Comparison of ENCODE assay signal across 8 cellular contexts in the genomic region with DNA sequence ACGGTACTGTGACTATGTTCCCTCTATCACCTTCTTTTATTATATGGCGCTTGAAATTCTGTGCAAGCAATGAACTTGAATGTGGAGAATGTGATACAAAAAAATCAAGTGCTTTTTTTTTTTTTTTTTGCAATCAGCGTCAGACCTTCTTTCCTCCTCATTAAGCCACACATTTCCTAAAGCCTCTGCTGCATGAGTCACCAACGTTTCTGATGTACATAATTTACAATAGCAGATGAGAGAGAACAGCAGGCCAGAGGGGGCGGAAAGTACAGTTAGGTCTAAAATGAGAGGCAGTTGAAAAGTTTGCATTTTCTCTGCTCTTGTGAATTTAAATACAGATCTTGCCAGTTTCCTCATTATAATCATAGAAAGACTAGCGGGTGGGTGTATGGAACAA.
DNase-seq lines count a peak whose midpoint lies in the region; ATAC-seq and TF ChIP-seq lines count a peak whose summit lies in the region.

No MANE protein-coding gene starts in this region.

- peak; percentile 47 for DNase-seq in AG08395 (ENCODE audit: low spot score)
- DNase-seq in activated CD4-positive, alpha-beta T cell treated with anti-CD3 and anti-CD28 coated beads for 4 hours: peak; percentile 66 to 70
- peak; percentile 30 for DNase-seq in fibroblast of the aortic adventitia (ENCODE audit: low read depth)
- DNase-seq in stimulated activated naive CD8-positive, alpha-beta T cell treated with anti-CD3 and anti-CD28 coated beads, Interleukin-15, amount 100 ng/mL, for 72 hours: peak; percentile 36 to 54
- DNase-seq in nephron progenitor cell: no peak
- no peak for DNase-seq in progenitor cell of endocrine pancreas (ENCODE audit: low spot score, unreplicated experiment)

- peaks cover 50 to 67% (median 65%) of the 10 kb centered on the region in 3 donors for H3K4me1 Mint-ChIP-seq in IgD-negative memory B cell
- H3K4me1 Mint-ChIP-seq in stimulated activated naive CD8-positive, alpha-beta T cell treated with anti-CD3 and anti-CD28 coated beads, Interleukin-15, amount 100 ng/mL, for 72 hours: peaks cover 62% of the 10 kb centered on the region
- peaks cover 14% of the 10 kb centered on the region for H3K4me1 Mint-ChIP-seq in nephron progenitor cell
- no peaks in the 10 kb centered on the region for H3K4me1 Mint-ChIP-seq in progenitor cell of endocrine pancreas (ENCODE audit: low read depth)

- H3K36me3 Mint-ChIP-seq in IgD-negative memory B cell (no peaks in the 10 kb centered on the region), nephron progenitor cell (ENCODE audit: low read depth) (no peaks in the 10 kb centered on the region), progenitor cell of endocrine pancreas (ENCODE audit: insufficient read depth) (no peaks in the 10 kb centered on the region)

- ATAC-seq in stimulated activated naive CD8-positive, alpha-beta T cell treated with anti-CD3 and anti-CD28 coated beads, Interleukin-15, amount 100 ng/mL, for 72 hours: peak; percentile 95
- ATAC-seq in HG03095 (IDR thresholded peaks at IDR 0.05; ENCODE audit: unreplicated experiment): no peak

- H3K4me3 ChIP-seq in fibroblast of the aortic adventitia (ENCODE audit: low read depth, low read length): no peak overlapping the region

- H3K4me3 Mint-ChIP-seq in IgD-negative memory B cell (peak overlapping the region; percentile 59 to 87 (median 71)), nephron progenitor cell (no peak overlapping the region), progenitor cell of endocrine pancreas (ENCODE audit: low read depth) (no peak overlapping the region)
- H3K4me3 Mint-ChIP-seq in stimulated activated naive CD8-positive, alpha-beta T cell treated with anti-CD3 and anti-CD28 coated beads, Interleukin-15, amount 100 ng/mL, for 72 hours: peak overlapping the region; percentile 64 to 74

- TF ChIP-seq CTCF in fibroblast of the aortic adventitia (IDR thresholded peaks at IDR 0.05; ENCODE audit: insufficient read depth, low read length) (no peak), nephron progenitor cell (IDR thresholded peaks at IDR 0.05) (no peak), progenitor cell of endocrine pancreas (IDR thresholded peaks at IDR 0.05; ENCODE audit: unreplicated experiment) (no peak)

- no peaks in the 10 kb centered on the region for H3K9me3 Mint-ChIP-seq in IgD-negative memory B cell
- no peaks in the 10 kb centered on the region for H3K9me3 Mint-ChIP-seq in stimulated activated naive CD8-positive, alpha-beta T cell treated with anti-CD3 and anti-CD28 coated beads, Interleukin-15, amount 100 ng/mL, for 72 hours
- H3K9me3 Mint-ChIP-seq in nephron progenitor cell: peaks cover 3% of the 10 kb centered on the region
- peaks cover 6% of the 10 kb centered on the region for H3K9me3 Mint-ChIP-seq in progenitor cell of endocrine pancreas (ENCODE audit: low read depth)

- H3K27me3 Mint-ChIP-seq in IgD-negative memory B cell (no peaks in the 10 kb centered on the region), nephron progenitor cell (ENCODE audit: low read depth, poor library complexity) (peaks cover 16% of the 10 kb centered on the region), progenitor cell of endocrine pancreas (no peaks in the 10 kb centered on the region)
- no peaks in the 10 kb centered on the region for H3K27me3 Mint-ChIP-seq in stimulated activated naive CD8-positive, alpha-beta T cell treated with anti-CD3 and anti-CD28 coated beads, Interleukin-15, amount 100 ng/mL, for 72 hours

- H3K27ac Mint-ChIP-seq in IgD-negative memory B cell: peak overlapping the region; percentile 14 to 92 (median 39)
- H3K27ac Mint-ChIP-seq in stimulated activated naive CD8-positive, alpha-beta T cell treated with anti-CD3 and anti-CD28 coated beads, Interleukin-15, amount 100 ng/mL, for 72 hours: peak overlapping the region; percentile 91 to 95
- no peak overlapping the region for H3K27ac Mint-ChIP-seq in nephron progenitor cell
- no peak overlapping the region for H3K27ac Mint-ChIP-seq in progenitor cell of endocrine pancreas

Comparison
In these comparisons a context has a peak if more than half of its experiments do, and no peak if none do; other contexts are left out.
1. DNase-seq: peak in AG08395 (single experiment), activated CD4-positive, alpha-beta T cell treated with anti-CD3 and anti-CD28 coated beads for 4 hours (2 of 2), fibroblast of the aortic adventitia (single experiment) and stimulated activated naive CD8-positive, alpha-beta T cell treated with anti-CD3 and anti-CD28 coated beads, Interleukin-15, amount 100 ng/mL, for 72 hours (2 of 2); none in nephron progenitor cell (single experiment) and progenitor cell of endocrine pancreas (single experiment).
2. H3K27ac Mint-ChIP-seq: peak in IgD-negative memory B cell (3 of 3) and stimulated activated naive CD8-positive, alpha-beta T cell treated with anti-CD3 and anti-CD28 coated beads, Interleukin-15, amount 100 ng/mL, for 72 hours (2 of 2); none in nephron progenitor cell (single experiment) and progenitor cell of endocrine pancreas (single experiment).
3. H3K4me3 Mint-ChIP-seq: peak in IgD-negative memory B cell (4 of 4) and stimulated activated naive CD8-positive, alpha-beta T cell treated with anti-CD3 and anti-CD28 coated beads, Interleukin-15, amount 100 ng/mL, for 72 hours (2 of 2); none in nephron progenitor cell (single experiment) and progenitor cell of endocrine pancreas (single experiment).